ENCODE assay signal across 24 cellular contexts in the genomic region with DNA sequence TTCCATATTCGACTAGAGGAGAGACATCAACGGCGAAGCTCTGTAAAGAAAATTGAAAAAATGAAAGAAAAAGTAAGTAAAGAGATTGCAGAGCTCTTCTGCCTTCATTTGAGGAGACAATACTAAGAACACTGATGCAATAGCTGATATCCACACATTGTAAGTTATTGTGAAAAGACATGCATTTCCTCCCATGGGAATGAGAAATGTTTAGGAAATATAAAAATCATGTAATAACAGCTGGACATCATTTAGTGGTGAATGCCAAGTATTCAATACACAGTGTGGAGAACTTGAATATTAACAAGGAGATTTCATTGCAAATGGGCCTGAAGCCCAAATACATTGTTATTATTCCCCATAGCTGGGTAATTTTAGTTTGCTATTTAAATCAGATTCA.
DNase-seq lines count a peak whose midpoint lies in the region; ATAC-seq and TF ChIP-seq lines count a peak whose summit lies in the region.
"Had no signal": no experiment of that assay in that cellular context is flagged by ENCODE, and none has a peak within 500 bp of the region (broad histone marks: within the 10 kb centered on the region; RNA-seq: fewer than 3 reads in every experiment).

No MANE protein-coding gene starts in this region.

- no peaks in the 10 kb centered on the region for H3K9me3 ChIP-seq in Panc1 (ENCODE audit: control insufficient read depth, insufficient read depth, low read depth, low read length)
- H3K9me3 ChIP-seq: HAP-1, spleen had no signal

- DNase-seq in GM04503 (ENCODE audit: low read depth) (peak; percentile 72), Panc1 (ENCODE audit: low read depth, low spot score) (no peak), fibroblast of mammary gland (ENCODE audit: low read depth) (peak; percentile 81), smooth muscle cell of the brain vasculature (ENCODE audit: low read depth, low spot score) (peak; percentile 52), iPS-NIHi7 (ENCODE audit: extremely low spot score) (no peak), UCSD-AML1 (lab: John Stamatoyannopoulos, UW; ENCODE audit: unreplicated experiment) (no peak)
- no peak for DNase-seq in effector CD4-positive, alpha-beta T cell
- DNase-seq: activated CD4-positive, alpha-beta memory T cell treated with anti-CD3 and anti-CD28 coated beads for 36 hours; activated naive CD4-positive, alpha-beta T cell treated with Interleukin-2 at 50 U/mL for 16 hours; anterior cingulate cortex; CD4-positive, CD25-positive, alpha-beta regulatory T cell; glutamatergic neuron; immature natural killer cell; naive B cell; NCI-H1048; NCI-H2081; NCI-H524; SIG-M5; spleen; T-helper 2 cell had no signal

- TF ChIP-seq CTCF in Panc1 (IDR thresholded peaks at IDR 0.05) (no peak), fibroblast of mammary gland (conservative IDR thresholded peaks at IDR 0.05; ENCODE audit: control insufficient read depth, insufficient read depth, low read depth, low read length) (no peak)

- in situ Hi-C loops in Panc1 (cut with HindIII; ENCODE audit: low pct_unique_long_range_greater_than_20kb, low sequenced_read_pairs): no loop called here

- peaks cover 5% of the 10 kb centered on the region; the same call in 1 of the 2 replicates for H3K36me3 ChIP-seq in Panc1 (ENCODE audit: control insufficient read depth, insufficient read depth, low read length)
- H3K36me3 ChIP-seq: HAP-1, spleen had no signal

- intact Hi-C loops in Panc1 (cut with micrococcal nuclease; ENCODE audit: unreplicated experiment): no loop called here

- H3K4me1 ChIP-seq in Panc1 (ENCODE audit: control insufficient read depth, insufficient read depth, low read length): peaks cover 26% of the 10 kb centered on the region

- H3K27me3 ChIP-seq in Panc1 (ENCODE audit: control insufficient read depth, insufficient read depth, low read length): no peaks in the 10 kb centered on the region
- H3K27me3 ChIP-seq: spleen had no signal

- CTCF ChIA-PET in Panc1 (lab: Charles Lee): no interaction called here

- no TSS peak for BruUV-seq in Panc1 (replicated peaks; lab: Mats Ljungman, UMichigan)

- POLR2A ChIA-PET in Panc1 (lab: Charles Lee): no interaction called here

- H3K27ac ChIP-seq in Panc1 (ENCODE audit: low read length): peak overlapping the region; percentile 34; the same call in 1 of the 2 replicates
- H3K27ac ChIP-seq: HL-60, spleen had no signal

- ATAC-seq in Panc1: no peak
- ATAC-seq: K562 had no signal

- no peak overlapping the region for H3K4me3 ChIP-seq in Panc1 (ENCODE audit: low read depth in 2 of 2, low read length in 2 of 2)
- H3K4me3 ChIP-seq in fibroblast of mammary gland (ENCODE audit: control insufficient read depth, low read depth, low read length): no peak overlapping the region
- H3K4me3 ChIP-seq: HAP-1, K562, lung, spleen had no signal

Comparison
In these comparisons a context has a peak if more than half of its experiments do, and no peak if none do; other contexts are left out.
1. DNase-seq: peak in GM04503 (single experiment), fibroblast of mammary gland (single experiment) and smooth muscle cell of the brain vasculature (single experiment); none in Panc1 (single experiment), iPS-NIHi7 (single experiment), effector CD4-positive, alpha-beta T cell (single experiment) and UCSD-AML1 (single experiment).